ENCODE assay signal across 8 cellular contexts in genomic region chr13:95494082-95494681, GRCh38. TPM values are rescaled to one million over a fixed set of nuclear protein-coding genes. Genes with fewer than 3 reads are reported as not detected.
DNase-seq lines count a peak whose midpoint lies in the region; ATAC-seq and TF ChIP-seq lines count a peak whose summit lies in the region.

No MANE protein-coding gene starts in this region.

- H2AK5ac ChIP-seq in neuronal stem cell (ENCODE audit: low read depth, low read length): no peak overlapping the region

- intact Hi-C loops in CD14-positive monocyte (cut with micrococcal nuclease): no loop called here

- no peak overlapping the region for H3K9ac ChIP-seq in KMS-11
- no peak overlapping the region for H3K9ac ChIP-seq in neuronal stem cell (ENCODE audit: low read depth, low read length, poor library complexity)

- H3K79me1 ChIP-seq in neuronal stem cell (ENCODE audit: low read depth, low read length): no peaks in the 10 kb centered on the region

- no peak overlapping the region for H3K18ac ChIP-seq in neuronal stem cell (ENCODE audit: low read length)

- no peak overlapping the region for H3K27ac Mint-ChIP-seq in CD14-positive monocyte

- H3K27ac ChIP-seq in KMS-11 (no peak overlapping the region), neuronal stem cell (replicated peaks; ENCODE audit: low read length) (no peak overlapping the region)

- H2BK15ac ChIP-seq in neuronal stem cell (ENCODE audit: low read length): no peak overlapping the region

- H3K27me3 Mint-ChIP-seq in CD14-positive monocyte (ENCODE audit: low read depth in 3 of 3): no peaks in the 10 kb centered on the region

- H3K79me2 ChIP-seq in KMS-11 (ENCODE audit: insufficient read depth, low read depth): no peaks in the 10 kb centered on the region

- no peak overlapping the region for H2AFZ ChIP-seq in KMS-11 (ENCODE audit: low read depth)
- no peak overlapping the region for H2AFZ ChIP-seq in neuronal stem cell (ENCODE audit: low read length)

- ATAC-seq in GM18519 (IDR thresholded peaks at IDR 0.05; ENCODE audit: low FRiP score, unreplicated experiment) (peak; percentile 72), HG03139 (IDR thresholded peaks at IDR 0.05; ENCODE audit: unreplicated experiment) (no peak)

- H3K4me3 ChIP-seq in KMS-11 (IDR thresholded peaks at IDR 0.05; ENCODE audit: insufficient read depth, low read depth, low read length) (no peak overlapping the region), neuronal stem cell (ENCODE audit: low read length in 2 of 2) (no peak overlapping the region)

- TF ChIP-seq CTCF in CD14-positive monocyte (IDR thresholded peaks at IDR 0.05): peak; percentile 88
- peak; percentile 69 for TF ChIP-seq CTCF in KMS-11 (conservative IDR thresholded peaks at IDR 0.05; ENCODE audit: low read depth, low read length)

- DNase-seq in CD14-positive monocyte (ENCODE audit: low spot score) (no peak), RKO (ENCODE audit: low spot score) (peak; percentile 68), epidermal melanocyte (ENCODE audit: insufficient read length, low spot score) (peak; percentile 49), neuronal stem cell (ENCODE audit: low spot score) (peak; percentile 44)
- no peak for DNase-seq in stimulated activated CD4-positive, alpha-beta T cell treated with anti-CD3 and anti-CD28 coated beads, Interleukin-12 subunit alpha, Interleukin-12 subunit beta, amount 100 ng/mL, for 4 hours

- no peak overlapping the region for H4K91ac ChIP-seq in neuronal stem cell (ENCODE audit: low read depth, low read length, poor library complexity)

- no peaks in the 10 kb centered on the region for H3K27me3 ChIP-seq in KMS-11 (ENCODE audit: insufficient read depth, low read depth)
- H3K27me3 ChIP-seq in neuronal stem cell (ENCODE audit: control insufficient read depth in 3 of 3, insufficient read depth in 3 of 3, low read depth in 1 of 3, low read length in 3 of 3): no peaks in the 10 kb centered on the region

- peaks cover 38% of the 10 kb centered on the region for H3K4me1 Mint-ChIP-seq in CD14-positive monocyte

- no peak overlapping the region for H3K23ac ChIP-seq in neuronal stem cell (ENCODE audit: low read depth, low read length, poor library complexity)

- H3K4ac ChIP-seq in neuronal stem cell (ENCODE audit: low read length): no peak overlapping the region

- H3K9me3 Mint-ChIP-seq in CD14-positive monocyte: peaks cover 8 to 26% (median 19%) of the 10 kb centered on the region in 7 donors

- no CpG with 5 or more reads among the region's 7 CpGs for WGBS in neuronal stem cell (ENCODE audit: extremely low coverage in 2 of 2, insufficient read length in 2 of 2, insufficient replicate concordance in 1 of 2), 2 donors

- H3K4me1 ChIP-seq in KMS-11 (ENCODE audit: low read depth, poor library complexity, severe bottlenecking): no peaks in the 10 kb centered on the region
- H3K4me1 ChIP-seq in neuronal stem cell (ENCODE audit: control insufficient read depth in 2 of 2, insufficient read depth in 1 of 2, low read depth in 1 of 2, low read length in 2 of 2): peaks cover 0 to 2% of the 10 kb centered on the region in 2 donors

- H3K14ac ChIP-seq in neuronal stem cell (ENCODE audit: low read length): no peak overlapping the region

- no peak overlapping the region for H3K4me2 ChIP-seq in KMS-11
- no peak overlapping the region for H3K4me2 ChIP-seq in neuronal stem cell (ENCODE audit: insufficient read depth, low read length, poor library complexity, severe bottlenecking)

- H4K8ac ChIP-seq in neuronal stem cell (ENCODE audit: low read depth, low read length): no peak overlapping the region

- no peak overlapping the region for H2BK120ac ChIP-seq in neuronal stem cell (ENCODE audit: low read depth, low read length)

- H3K9me3 ChIP-seq in neuronal stem cell (replicated peaks in 1 of 2; ENCODE audit: control insufficient read depth in 2 of 2, insufficient read depth in 1 of 2, low read depth in 1 of 2, low read length in 2 of 2): peaks cover 0 to 5% of the 10 kb centered on the region in 2 donors

- H3K36me3 Mint-ChIP-seq in CD14-positive monocyte: peaks cover 2 to 6% of the 10 kb centered on the region in 2 donors

- H2BK12ac ChIP-seq in neuronal stem cell (ENCODE audit: low read length): no peak overlapping the region

- H2BK5ac ChIP-seq in neuronal stem cell (ENCODE audit: low read length): no peak overlapping the region

- H3K4me3 Mint-ChIP-seq in CD14-positive monocyte: no peak overlapping the region

- H4K20me1 ChIP-seq in KMS-11 (ENCODE audit: insufficient read depth): no peaks in the 10 kb centered on the region

- no peaks in the 10 kb centered on the region for H3K36me3 ChIP-seq in KMS-11 (ENCODE audit: insufficient read depth)
- no peaks in the 10 kb centered on the region for H3K36me3 ChIP-seq in neuronal stem cell (replicated peaks in 1 of 2; ENCODE audit: control insufficient read depth in 2 of 2, insufficient read depth in 2 of 2, low read length in 2 of 2)

RNA-seq across cellular contexts. Expression of gene CLDN10, which starts 58.3 kb away (rescaled TPM):
- under 1 TPM in 1 of 2 donors, not detected in 1; 0.35 TPM for polyA plus RNA-seq in CD14-positive monocyte
- 47.8 TPM for polyA plus RNA-seq in neuronal stem cell (2013, experiment 1 of 2)
- 46.6 TPM for polyA plus RNA-seq in neuronal stem cell (2013, experiment 2 of 2)

Comparison
In these comparisons a context has a peak if more than half of its experiments do, and no peak if none do; other contexts are left out.
1. DNase-seq: peak in RKO (single experiment), epidermal melanocyte (single experiment) and neuronal stem cell (single experiment); none in CD14-positive monocyte (single experiment) and stimulated activated CD4-positive, alpha-beta T cell treated with anti-CD3 and anti-CD28 coated beads, Interleukin-12 subunit alpha, Interleukin-12 subunit beta, amount 100 ng/mL, for 4 hours (single experiment).